Comparison of ENCODE assay signal across 8 cellular contexts in genomic region chr6:1792989-1793388, GRCh38.
A peak's percentile ranks its signal among the peaks of the same experiment; 100 is the strongest.
DNase-seq lines count a peak whose midpoint lies in the region; ATAC-seq, FAIRE-seq and TF ChIP-seq lines count a peak whose summit lies in the region.

No MANE protein-coding gene starts in this region.

- H3K4me2 ChIP-seq in MM.1S (ENCODE audit: low read depth, low read length), result no peak overlapping the region

- in situ Hi-C loops in astrocyte of the cerebellum (cut with HindIII; ENCODE audit: low sequenced_read_pairs), result no loop called here

- H3K4me3 ChIP-seq in MM.1S (ENCODE audit: low read length) (no peak overlapping the region), astrocyte of the cerebellum (ENCODE audit: low read depth, low read length) (no peak overlapping the region), pancreas (no peak overlapping the region)

- H3K9ac ChIP-seq in MM.1S (ENCODE audit: low read length), result no peak overlapping the region

- peaks cover 20% of the 10 kb centered on the region for H3K4me1 ChIP-seq in MM.1S (ENCODE audit: low read length)
- peaks cover 5 to 22% (median 11%) of the 10 kb centered on the region in 3 donors for H3K4me1 ChIP-seq in pancreas

- H3K27ac ChIP-seq in MM.1S (ENCODE audit: low read length) (no peak overlapping the region), pancreas (no peak overlapping the region)

- POLR2A ChIA-PET in activated CD4-positive, alpha-beta T cell treated with anti-CD3 and anti-CD28 coated beads, Interleukin-2, amount 10 ng/mL, durations not matched to agents 7 days and 5 days (lab: Charles Lee), result no interaction called here

- FAIRE-seq in pancreas (lab: Jason Lieb, UNC), result no peak

- H3K9me3 ChIP-seq in MM.1S (replicated peaks; ENCODE audit: insufficient read depth, low read length), result no peaks in the 10 kb centered on the region
- H3K9me3 ChIP-seq in pancreas, result no peaks in the 10 kb centered on the region

- H3K36me3 ChIP-seq in MM.1S (replicated peaks; ENCODE audit: insufficient read depth, low read length), result no peaks in the 10 kb centered on the region
- H3K36me3 ChIP-seq in pancreas, result no peaks in the 10 kb centered on the region

- no peak overlapping the region for H3K4me3 Mint-ChIP-seq in activated CD4-positive, alpha-beta T cell treated with anti-CD3 and anti-CD28 coated beads, Interleukin-2, amount 10 ng/mL, durations not matched to agents 7 days and 5 days

- 57 to 64% methylated on average over 3 of the region's 3 CpGs for WGBS in pancreas, 2 donors

- H3K79me2 ChIP-seq in MM.1S (ENCODE audit: low read length), result no peaks in the 10 kb centered on the region

- peak; percentile 14 for DNase-seq in activated CD4-positive, alpha-beta T cell treated with anti-CD3 and anti-CD28 coated beads, Interleukin-2, amount 10 ng/mL, durations not matched to agents 7 days and 5 days
- DNase-seq in activated CD4-positive, alpha-beta T cell treated with anti-CD3 and anti-CD28 coated beads for 4 hours, result no peak
- DNase-seq in MM.1S (peak; percentile 22), astrocyte of the cerebellum (ENCODE audit: low read depth) (no peak), pancreas (peak in 1 of 6 donors; percentile 35), NCI-H446 treated with DMSO at 0.1 percent for 48 hours (lab: John Stamatoyannopoulos, UW) (no peak)

- no peaks in the 10 kb centered on the region for H3K27me3 Mint-ChIP-seq in activated CD4-positive, alpha-beta T cell treated with anti-CD3 and anti-CD28 coated beads, Interleukin-2, amount 10 ng/mL, durations not matched to agents 7 days and 5 days

- ATAC-seq in pancreas (peak; percentile 39 to 79 (median 56)), HG02884 (IDR thresholded peaks at IDR 0.05; ENCODE audit: unreplicated experiment) (no peak), HG03045 (IDR thresholded peaks at IDR 0.05; ENCODE audit: unreplicated experiment) (no peak)

- H3K9me2 ChIP-seq in MM.1S (replicated peaks; ENCODE audit: insufficient read depth, low read length), result no peaks in the 10 kb centered on the region

- H3K9me3 Mint-ChIP-seq in activated CD4-positive, alpha-beta T cell treated with anti-CD3 and anti-CD28 coated beads, Interleukin-2, amount 10 ng/mL, durations not matched to agents 7 days and 5 days, result no peaks in the 10 kb centered on the region

- no peaks in the 10 kb centered on the region for H4K20me1 ChIP-seq in MM.1S (ENCODE audit: insufficient read depth, low read length)

- intact Hi-C loops in pancreas (cut with DNase I), result no loop called here

- no peaks in the 10 kb centered on the region for H3K27me3 ChIP-seq in MM.1S (replicated peaks; ENCODE audit: insufficient read depth, low read length)
- H3K27me3 ChIP-seq in pancreas, result no peaks in the 10 kb centered on the region

- H3K27ac Mint-ChIP-seq in activated CD4-positive, alpha-beta T cell treated with anti-CD3 and anti-CD28 coated beads, Interleukin-2, amount 10 ng/mL, durations not matched to agents 7 days and 5 days, result no peak overlapping the region

- H2AFZ ChIP-seq in MM.1S (ENCODE audit: low read length), result no peak overlapping the region

- CTCF ChIA-PET in activated CD4-positive, alpha-beta T cell treated with anti-CD3 and anti-CD28 coated beads, Interleukin-2, amount 10 ng/mL, durations not matched to agents 7 days and 5 days (lab: Charles Lee), result no interaction called here

- peak; percentile 56 for TF ChIP-seq CTCF in MM.1S (IDR thresholded peaks at IDR 0.05; ENCODE audit: low read length)
- TF ChIP-seq CTCF in astrocyte of the cerebellum (IDR thresholded peaks at IDR 0.05; ENCODE audit: low read depth, low read length, missing control alignments), result peak; percentile 59
- TF ChIP-seq CTCF in pancreas (IDR thresholded peaks at IDR 0.05), result peak in 1 of 4 donors; percentile 24

- peaks cover 10% of the 10 kb centered on the region for H3K4me1 Mint-ChIP-seq in activated CD4-positive, alpha-beta T cell treated with anti-CD3 and anti-CD28 coated beads, Interleukin-2, amount 10 ng/mL, durations not matched to agents 7 days and 5 days

- H3F3A ChIP-seq in MM.1S (ENCODE audit: insufficient read depth, low read length), result peaks cover 17% of the 10 kb centered on the region

- no peaks in the 10 kb centered on the region for H3K36me3 Mint-ChIP-seq in activated CD4-positive, alpha-beta T cell treated with anti-CD3 and anti-CD28 coated beads, Interleukin-2, amount 10 ng/mL, durations not matched to agents 7 days and 5 days (ENCODE audit: low read depth)

Comparison
In these comparisons a context has a peak if more than half of its experiments do, and no peak if none do; other contexts are left out.
1. DNase-seq: peak in activated CD4-positive, alpha-beta T cell treated with anti-CD3 and anti-CD28 coated beads, Interleukin-2, amount 10 ng/mL, durations not matched to agents 7 days and 5 days (single experiment) and MM.1S (single experiment); none in activated CD4-positive, alpha-beta T cell treated with anti-CD3 and anti-CD28 coated beads for 4 hours (0 of 2), astrocyte of the cerebellum (single experiment) and NCI-H446 treated with DMSO at 0.1 percent for 48 hours (single experiment).
2. ATAC-seq: peak in pancreas (4 of 4); none in HG02884 (single experiment) and HG03045 (single experiment).